In genomic region chr11:65641233-65642013, GRCh38 we compare ENCODE assay signal across 11 cellular contexts. TPM values are rescaled to one million over a fixed set of nuclear protein-coding genes. Genes with fewer than 3 reads are reported as not detected.
DNase-seq lines count a peak whose midpoint lies in the region; ATAC-seq and TF ChIP-seq lines count a peak whose summit lies in the region.
"Had no signal": no experiment of that assay in that cellular context is flagged by ENCODE, and none has a peak within 500 bp of the region (broad histone marks: within the 10 kb centered on the region; RNA-seq: fewer than 3 reads in every experiment).

No MANE protein-coding gene starts in this region.

- H3K4me3 Mint-ChIP-seq in T-helper 1 cell treated with Interleukin-12 subunit alpha and Interleukin-12 subunit beta and Interleukin-4 antibody, amounts not matched to agents 30 μg/mL and 1 μg/mL, for 36 hours: peak overlapping the region; percentile 74
- H3K4me3 Mint-ChIP-seq in activated CD4-positive, alpha-beta memory T cell treated with anti-CD3 and anti-CD28 coated beads, Interleukin-2, amount 10 ng/mL, durations not matched to agents 7 days and 5 days: peak overlapping the region; percentile 95
- H3K4me3 Mint-ChIP-seq in stimulated activated naive B cell treated with anti-CD40 and anti-IgM and Interleukin-4, amounts not matched to agents 10 μg/mL and 1 μg/mL and 100 μg/mL, for 72 hours: peak overlapping the region; percentile 91 to 92
- no peak overlapping the region for H3K4me3 Mint-ChIP-seq in Calu3 (ENCODE audit: low read depth, unreplicated experiment)

- H3K9me3 Mint-ChIP-seq in T-helper 1 cell treated with Interleukin-12 subunit alpha and Interleukin-12 subunit beta and Interleukin-4 antibody, amounts not matched to agents 30 μg/mL and 1 μg/mL, for 36 hours: no peaks in the 10 kb centered on the region
- no peaks in the 10 kb centered on the region for H3K9me3 Mint-ChIP-seq in activated CD4-positive, alpha-beta memory T cell treated with anti-CD3 and anti-CD28 coated beads, Interleukin-2, amount 10 ng/mL, durations not matched to agents 7 days and 5 days
- no peaks in the 10 kb centered on the region for H3K9me3 Mint-ChIP-seq in stimulated activated naive B cell treated with anti-CD40 and anti-IgM and Interleukin-4, amounts not matched to agents 10 μg/mL and 1 μg/mL and 100 μg/mL, for 72 hours
- no peaks in the 10 kb centered on the region for H3K9me3 Mint-ChIP-seq in Calu3 (ENCODE audit: low read depth, unreplicated experiment)

- H3K36me3 Mint-ChIP-seq in T-helper 1 cell treated with Interleukin-12 subunit alpha and Interleukin-12 subunit beta and Interleukin-4 antibody, amounts not matched to agents 30 μg/mL and 1 μg/mL, for 36 hours (ENCODE audit: low read depth): peaks cover 45% of the 10 kb centered on the region
- H3K36me3 Mint-ChIP-seq in activated CD4-positive, alpha-beta memory T cell treated with anti-CD3 and anti-CD28 coated beads, Interleukin-2, amount 10 ng/mL, durations not matched to agents 7 days and 5 days (ENCODE audit: low read depth): peaks cover 69% of the 10 kb centered on the region
- H3K36me3 Mint-ChIP-seq in stimulated activated naive B cell treated with anti-CD40 and anti-IgM and Interleukin-4, amounts not matched to agents 10 μg/mL and 1 μg/mL and 100 μg/mL, for 72 hours: peaks cover 52 to 65% of the 10 kb centered on the region in 2 donors
- H3K36me3 Mint-ChIP-seq in Calu3 (ENCODE audit: insufficient read depth, unreplicated experiment): peaks cover 36% of the 10 kb centered on the region

- peak overlapping the region; percentile 63; the same call in 1 of the 2 replicates for H3K4me3 ChIP-seq in iPS-20b (ENCODE audit: low read length)
- H3K4me3 ChIP-seq: SJCRH30 had no signal

- intact Hi-C loops in Calu3 (cut with micrococcal nuclease; ENCODE audit: unreplicated experiment): no loop called here

- H3K27ac Mint-ChIP-seq in T-helper 1 cell treated with Interleukin-12 subunit alpha and Interleukin-12 subunit beta and Interleukin-4 antibody, amounts not matched to agents 30 μg/mL and 1 μg/mL, for 36 hours: peak overlapping the region; percentile 79
- peak overlapping the region; percentile 75 for H3K27ac Mint-ChIP-seq in activated CD4-positive, alpha-beta memory T cell treated with anti-CD3 and anti-CD28 coated beads, Interleukin-2, amount 10 ng/mL, durations not matched to agents 7 days and 5 days
- peak overlapping the region; percentile 89 for H3K27ac Mint-ChIP-seq in stimulated activated naive B cell treated with anti-CD40 and anti-IgM and Interleukin-4, amounts not matched to agents 10 μg/mL and 1 μg/mL and 100 μg/mL, for 72 hours
- no peak overlapping the region for H3K27ac Mint-ChIP-seq in Calu3 (ENCODE audit: unreplicated experiment)

- DNase-seq in T-helper 1 cell (no peak), Calu3 (no peak)
- DNase-seq in activated CD4-positive, alpha-beta memory T cell treated with anti-CD3 and anti-CD28 coated beads, Interleukin-2, amount 10 ng/mL, durations not matched to agents 7 days and 5 days: no peak
- no peak for DNase-seq in stimulated activated naive B cell treated with anti-CD40 and anti-IgM and Interleukin-4, amounts not matched to agents 10 μg/mL and 1 μg/mL and 100 μg/mL, for 72 hours
- no peak for DNase-seq in activated effector memory CD4-positive, alpha-beta T cell treated with Interleukin-2 at 50 U/mL for 16 hours
- DNase-seq: NCI-H2081, SJCRH30 had no signal

- peak overlapping the region; percentile 66; the same call in 1 of the 2 replicates for H3K9ac ChIP-seq in iPS-20b (ENCODE audit: low read depth, low read length)

- no peak overlapping the region for H3K27ac ChIP-seq in iPS-20b (ENCODE audit: low read length)
- H3K27ac ChIP-seq: SJCRH30 had no signal

- ATAC-seq in stimulated activated naive B cell treated with anti-CD40 and anti-IgM and Interleukin-4, amounts not matched to agents 10 μg/mL and 1 μg/mL and 100 μg/mL, for 72 hours (replicated peaks): no peak
- ATAC-seq in GM19328 (IDR thresholded peaks at IDR 0.05; ENCODE audit: unreplicated experiment): no peak

- no peaks in the 10 kb centered on the region for H3K27me3 Mint-ChIP-seq in T-helper 1 cell treated with Interleukin-12 subunit alpha and Interleukin-12 subunit beta and Interleukin-4 antibody, amounts not matched to agents 30 μg/mL and 1 μg/mL, for 36 hours (ENCODE audit: low read depth)
- H3K27me3 Mint-ChIP-seq in activated CD4-positive, alpha-beta memory T cell treated with anti-CD3 and anti-CD28 coated beads, Interleukin-2, amount 10 ng/mL, durations not matched to agents 7 days and 5 days: no peaks in the 10 kb centered on the region
- no peaks in the 10 kb centered on the region for H3K27me3 Mint-ChIP-seq in stimulated activated naive B cell treated with anti-CD40 and anti-IgM and Interleukin-4, amounts not matched to agents 10 μg/mL and 1 μg/mL and 100 μg/mL, for 72 hours
- H3K27me3 Mint-ChIP-seq in Calu3 (ENCODE audit: unreplicated experiment): no peaks in the 10 kb centered on the region

- peaks cover 39% of the 10 kb centered on the region for H3K4me1 Mint-ChIP-seq in T-helper 1 cell treated with Interleukin-12 subunit alpha and Interleukin-12 subunit beta and Interleukin-4 antibody, amounts not matched to agents 30 μg/mL and 1 μg/mL, for 36 hours (ENCODE audit: low read depth)
- peaks cover 62% of the 10 kb centered on the region for H3K4me1 Mint-ChIP-seq in activated CD4-positive, alpha-beta memory T cell treated with anti-CD3 and anti-CD28 coated beads, Interleukin-2, amount 10 ng/mL, durations not matched to agents 7 days and 5 days
- peaks cover 40 to 69% of the 10 kb centered on the region in 2 donors for H3K4me1 Mint-ChIP-seq in stimulated activated naive B cell treated with anti-CD40 and anti-IgM and Interleukin-4, amounts not matched to agents 10 μg/mL and 1 μg/mL and 100 μg/mL, for 72 hours
- H3K4me1 Mint-ChIP-seq in Calu3 (ENCODE audit: low read depth, unreplicated experiment): peaks cover 39% of the 10 kb centered on the region

- CTCF ChIA-PET in activated CD4-positive, alpha-beta memory T cell treated with anti-CD3 and anti-CD28 coated beads, Interleukin-2, amount 10 ng/mL, durations not matched to agents 7 days and 5 days (lab: Charles Lee): interaction anchor here (1.0 to 1.8 kb wide), 2 partner anchors 11 to 139 kb away, joined by 3 to 4 read pairs; no protein-coding TSS in a partner anchor
- CTCF ChIA-PET in Calu3 (lab: Charles Lee): no interaction called here

- peaks cover 6% of the 10 kb centered on the region; the same call in 1 of the 2 replicates for H3K36me3 ChIP-seq in iPS-20b (ENCODE audit: insufficient read depth, low read depth, low read length)

- no peaks in the 10 kb centered on the region; the same call in 1 of the 2 replicates for H3K27me3 ChIP-seq in iPS-20b (ENCODE audit: insufficient read depth, low read length)
- H3K27me3 ChIP-seq: SJCRH30 had no signal

- TF ChIP-seq CTCF in Calu3 (IDR thresholded peaks at IDR 0.05; ENCODE audit: unreplicated experiment): no peak

- POLR2A ChIA-PET in activated CD4-positive, alpha-beta memory T cell treated with anti-CD3 and anti-CD28 coated beads, Interleukin-2, amount 10 ng/mL, durations not matched to agents 7 days and 5 days (lab: Charles Lee): interaction anchor here (0.9 to 8.9 kb wide), 7 partner anchors 12 to 411 kb away, joined by 3 to 187 read pairs (median 5); partner anchors contain the start of genes FAM89B, MAP3K11, PCNX3 and RELA

- BruUV-seq in Calu3 (replicated peaks; lab: Mats Ljungman, UMichigan): no TSS peak

- H3K4me1 ChIP-seq in iPS-20b (ENCODE audit: insufficient read depth, low read length): peaks cover 11% of the 10 kb centered on the region; the same call in 1 of the 2 replicates
- H3K4me1 ChIP-seq: SJCRH30 had no signal

- no peaks in the 10 kb centered on the region for H3K9me3 ChIP-seq in iPS-20b (ENCODE audit: insufficient read depth, low read depth, low read length)
- H3K9me3 ChIP-seq: SJCRH30 had no signal

RNA-seq across cellular contexts. Expression of gene SIPA1, which starts 3.5 kb away (rescaled TPM):
- total RNA-seq in activated CD4-positive, alpha-beta memory T cell treated with anti-CD3 and anti-CD28 coated beads, Interleukin-2, amount 10 ng/mL, durations not matched to agents 7 days and 5 days: 100 to 1,000 TPM; 201 to 205 TPM
- total RNA-seq in Calu3 (2022): 33.0 and 41.3 TPM in 2 replicates

RNA-seq across cellular contexts. Expression of gene RELA, which starts 21.3 kb away (rescaled TPM):
- 100 to 1,000 TPM in 1 of 2 experiments, 10 to 100 TPM in 1; 91.2 to 102 TPM for total RNA-seq in activated CD4-positive, alpha-beta memory T cell treated with anti-CD3 and anti-CD28 coated beads, Interleukin-2, amount 10 ng/mL, durations not matched to agents 7 days and 5 days
- 76.4 and 79.6 TPM in 2 replicates for total RNA-seq in Calu3 (2022)

RNA-seq across cellular contexts. Expression of gene PCNX3, which starts 25.8 kb away (rescaled TPM):
- total RNA-seq in activated CD4-positive, alpha-beta memory T cell treated with anti-CD3 and anti-CD28 coated beads, Interleukin-2, amount 10 ng/mL, durations not matched to agents 7 days and 5 days: 10 to 100 TPM; 39.8 to 40.3 TPM
- total RNA-seq in Calu3 (2022): 72.8 and 77.4 TPM in 2 replicates

RNA-seq across cellular contexts. Expression of gene MAP3K11, which starts 27.4 kb away (rescaled TPM):
- total RNA-seq in activated CD4-positive, alpha-beta memory T cell treated with anti-CD3 and anti-CD28 coated beads, Interleukin-2, amount 10 ng/mL, durations not matched to agents 7 days and 5 days: 10 to 100 TPM; 67.2 to 71.8 TPM
- 86.3 and 91.4 TPM in 2 replicates for total RNA-seq in Calu3 (2022)

RNA-seq across cellular contexts. Expression of gene KCNK7, which starts 45.8 kb away (rescaled TPM):
- total RNA-seq in activated CD4-positive, alpha-beta memory T cell treated with anti-CD3 and anti-CD28 coated beads, Interleukin-2, amount 10 ng/mL, durations not matched to agents 7 days and 5 days: 1 to 10 TPM in 1 of 2 experiments, under 1 TPM in 1; 0.80 to 1.0 TPM
- total RNA-seq in Calu3 (2022): 1.2 and 1.4 TPM in 2 replicates
- total RNA-seq: A172 had no signal
